7 cellular contexts compared by ENCODE assay signal in genomic region chr6:130761286-130761685, GRCh38.
"Had no signal": no experiment of that assay in that cellular context is flagged by ENCODE, and none has a peak within 500 bp of the region (broad histone marks: within the 10 kb centered on the region; RNA-seq: fewer than 3 reads in every experiment).

No MANE protein-coding gene starts in this region.

- H3K4me3 ChIP-seq: GM23248, HAP-1 had no signal

- DNase-seq: GM23248, GOT3, H7, HFFc6, KBM-7 had no signal

- FAIRE-seq: HepG2 had no signal
